6 cellular contexts compared by ENCODE assay signal in genomic region chrX:153727108-153727931, GRCh38. TPM values are rescaled to one million over a fixed set of nuclear protein-coding genes. Genes with fewer than 3 reads are reported as not detected.
A peak's percentile ranks its signal among the peaks of the same experiment; 100 is the strongest.
DNase-seq lines count a peak whose midpoint lies in the region; ATAC-seq and TF ChIP-seq lines count a peak whose summit lies in the region.

No MANE protein-coding gene starts in this region.

- DNase-seq in activated CD4-positive, alpha-beta T cell treated with anti-CD3 and anti-CD28 coated beads, Interleukin-2, amount 10 ng/mL, durations not matched to agents 24 days and 14 days, result peak; percentile 56
- DNase-seq in activated CD4-positive, alpha-beta T cell treated with anti-CD3 and anti-CD28 coated beads, Interleukin-2, amount 50 U/mL, for 48 hours, result no peak
- no peak for DNase-seq in breast epithelium (ENCODE audit: low spot score in 2 of 2)
- DNase-seq in neural progenitor cell (ENCODE audit: low spot score), result no peak
- DNase-seq in omental fat pad (ENCODE audit: low spot score), result no peak

- H3K27me3 ChIP-seq in breast epithelium, result peaks cover 0 to 25% of the 10 kb centered on the region in 2 donors
- H3K27me3 ChIP-seq in neural progenitor cell, result no peaks in the 10 kb centered on the region

- no peaks in the 10 kb centered on the region for H3F3A ChIP-seq in neural progenitor cell (ENCODE audit: low read depth)

- no peak for TF ChIP-seq CTCF in breast epithelium (IDR thresholded peaks at IDR 0.05)
- TF ChIP-seq CTCF in neural progenitor cell (IDR thresholded peaks at IDR 0.05), result no peak
- no peak for TF ChIP-seq CTCF in omental fat pad (IDR thresholded peaks at IDR 0.05)

- peak overlapping the region; percentile 74 for H3K27ac Mint-ChIP-seq in activated CD4-positive, alpha-beta T cell treated with anti-CD3 and anti-CD28 coated beads, Interleukin-2, amount 10 ng/mL, durations not matched to agents 24 days and 14 days
- H3K27ac Mint-ChIP-seq in neural progenitor cell, result peak overlapping the region; percentile 29

- H3K4me3 ChIP-seq in breast epithelium, result peak overlapping the region in 2 of 3 donors; percentile 2 to 56
- peak overlapping the region; percentile 3 for H3K4me3 ChIP-seq in neural progenitor cell

- H3K9me3 ChIP-seq in breast epithelium, result peaks cover 5% of the 10 kb centered on the region in 2 donors
- H3K9me3 ChIP-seq in neural progenitor cell (ENCODE audit: low read depth), result no peaks in the 10 kb centered on the region

- no peak for ATAC-seq in omental fat pad (ENCODE audit: low FRiP score)
- no peak for ATAC-seq in GM18519 (IDR thresholded peaks at IDR 0.05; ENCODE audit: low FRiP score, unreplicated experiment)

- H3K9me3 Mint-ChIP-seq in activated CD4-positive, alpha-beta T cell treated with anti-CD3 and anti-CD28 coated beads, Interleukin-2, amount 10 ng/mL, durations not matched to agents 24 days and 14 days, result no peaks in the 10 kb centered on the region
- peaks cover 27% of the 10 kb centered on the region for H3K9me3 Mint-ChIP-seq in neural progenitor cell

- H3K27ac ChIP-seq in breast epithelium (peak overlapping the region; percentile 66 to 93), neural progenitor cell (no peak overlapping the region)

- H3K79me2 ChIP-seq in neural progenitor cell (ENCODE audit: low read depth), result peaks cover 13% of the 10 kb centered on the region

- H3K9ac ChIP-seq in neural progenitor cell, result no peak overlapping the region

- peak overlapping the region; percentile 75 for H3K4me3 Mint-ChIP-seq in activated CD4-positive, alpha-beta T cell treated with anti-CD3 and anti-CD28 coated beads, Interleukin-2, amount 10 ng/mL, durations not matched to agents 24 days and 14 days
- peak overlapping the region; percentile 71 for H3K4me3 Mint-ChIP-seq in neural progenitor cell

- intact Hi-C loops in activated CD4-positive, alpha-beta T cell treated with anti-CD3 and anti-CD28 coated beads, Interleukin-2, amount 10 ng/mL, durations not matched to agents 24 days and 14 days (cut with micrococcal nuclease), result no loop called here
- intact Hi-C loops in breast epithelium (cut with DNase I; ENCODE audit: low total_unique reads), result no loop called here

- peak overlapping the region; percentile 59 for H3K4me2 ChIP-seq in neural progenitor cell

- H3K4me1 ChIP-seq in breast epithelium (peaks cover 0 to 3% of the 10 kb centered on the region in 2 donors), neural progenitor cell (peaks cover 8% of the 10 kb centered on the region)

- H3K27me3 Mint-ChIP-seq in activated CD4-positive, alpha-beta T cell treated with anti-CD3 and anti-CD28 coated beads, Interleukin-2, amount 10 ng/mL, durations not matched to agents 24 days and 14 days, result no peaks in the 10 kb centered on the region
- H3K27me3 Mint-ChIP-seq in neural progenitor cell (ENCODE audit: insufficient read depth, low read depth), result peaks cover 6% of the 10 kb centered on the region

- peaks cover 18% of the 10 kb centered on the region for H3K36me3 Mint-ChIP-seq in activated CD4-positive, alpha-beta T cell treated with anti-CD3 and anti-CD28 coated beads, Interleukin-2, amount 10 ng/mL, durations not matched to agents 24 days and 14 days (ENCODE audit: low read depth)
- H3K36me3 Mint-ChIP-seq in neural progenitor cell, result peaks cover 8% of the 10 kb centered on the region

- TF ChIP-seq POLR2A in breast epithelium (IDR thresholded peaks at IDR 0.05), result no peak

- peaks cover 44% of the 10 kb centered on the region for H4K20me1 ChIP-seq in neural progenitor cell (ENCODE audit: low read depth)

- peaks cover 24% of the 10 kb centered on the region for H3K4me1 Mint-ChIP-seq in activated CD4-positive, alpha-beta T cell treated with anti-CD3 and anti-CD28 coated beads, Interleukin-2, amount 10 ng/mL, durations not matched to agents 24 days and 14 days
- peaks cover 20% of the 10 kb centered on the region for H3K4me1 Mint-ChIP-seq in neural progenitor cell

- H3K36me3 ChIP-seq in breast epithelium (no peaks in the 10 kb centered on the region), neural progenitor cell (no peaks in the 10 kb centered on the region)

- H2AFZ ChIP-seq in neural progenitor cell (replicated peaks), result no peak overlapping the region

RNA-seq across cellular contexts. Expression of gene ABCD1, which starts 2.7 kb away (rescaled TPM):
- 6.6 and 7.7 TPM in 2 replicates for total RNA-seq in activated CD4-positive, alpha-beta T cell treated with anti-CD3 and anti-CD28 coated beads, Interleukin-2, amount 10 ng/mL, durations not matched to agents 24 days and 14 days
- total RNA-seq in breast epithelium (10 to 100 TPM; 10.2 to 27.8 (median 10.5) TPM), neural progenitor cell (ENCODE audit: low replicate concordance) (0.79 and 5.0 TPM in 2 replicates), omental fat pad (10 to 100 TPM; 17.5 to 38.9 (median 23.4) TPM)

RNA-seq across cellular contexts. Expression of gene BCAP31, which starts 3.1 kb away (rescaled TPM):
- 154 and 157 TPM in 2 replicates for total RNA-seq in activated CD4-positive, alpha-beta T cell treated with anti-CD3 and anti-CD28 coated beads, Interleukin-2, amount 10 ng/mL, durations not matched to agents 24 days and 14 days
- total RNA-seq in breast epithelium (100 to 1,000 TPM; 120 to 245 (median 129) TPM), neural progenitor cell (ENCODE audit: low replicate concordance) (52.5 and 68.7 TPM in 2 replicates), omental fat pad (100 to 1,000 TPM; 119 to 421 (median 240) TPM)

RNA-seq across cellular contexts. Expression of gene PLXNB3, which starts 36.7 kb away (rescaled TPM):
- 0.43 and 0.49 TPM in 2 replicates for total RNA-seq in activated CD4-positive, alpha-beta T cell treated with anti-CD3 and anti-CD28 coated beads, Interleukin-2, amount 10 ng/mL, durations not matched to agents 24 days and 14 days
- total RNA-seq in breast epithelium, result 10 to 100 TPM; 12.3 to 17.9 (median 13.4) TPM
- total RNA-seq in neural progenitor cell (ENCODE audit: low replicate concordance), result 0.25 and 0.71 TPM in 2 replicates
- total RNA-seq in omental fat pad, result 10 to 100 TPM in 2 of 4 donors, 1 to 10 TPM in 2; 3.2 to 13.2 (median 10.2) TPM

RNA-seq across cellular contexts. Expression of gene SLC6A8, which starts 39.6 kb away (rescaled TPM):
- 3.5 TPM in 2 replicates for total RNA-seq in activated CD4-positive, alpha-beta T cell treated with anti-CD3 and anti-CD28 coated beads, Interleukin-2, amount 10 ng/mL, durations not matched to agents 24 days and 14 days
- 10 to 100 TPM in 2 of 3 donors, 1 to 10 TPM in 1; 7.6 to 40.8 (median 18.4) TPM for total RNA-seq in breast epithelium
- 94.1 and 191 TPM in 2 replicates for total RNA-seq in neural progenitor cell (ENCODE audit: low replicate concordance)
- total RNA-seq in omental fat pad, result 10 to 100 TPM; 13.5 to 32.4 (median 26.3) TPM

RNA-seq across cellular contexts. Expression of gene SRPK3, which starts 53.5 kb away (rescaled TPM):
- total RNA-seq in activated CD4-positive, alpha-beta T cell treated with anti-CD3 and anti-CD28 coated beads, Interleukin-2, amount 10 ng/mL, durations not matched to agents 24 days and 14 days, result not detected in 2 replicates
- total RNA-seq in breast epithelium (1 to 10 TPM in 2 of 3 donors, under 1 TPM in 1; 0.33 to 1.5 (median 1.3) TPM), neural progenitor cell (ENCODE audit: low replicate concordance) (not detected in 2 replicates), omental fat pad (under 1 TPM in 3 of 4 donors, not detected in 1; 0.12 to 0.47 (median 0.19) TPM)
